ENCODE assay signal across 22 cellular contexts in the genomic region with DNA sequence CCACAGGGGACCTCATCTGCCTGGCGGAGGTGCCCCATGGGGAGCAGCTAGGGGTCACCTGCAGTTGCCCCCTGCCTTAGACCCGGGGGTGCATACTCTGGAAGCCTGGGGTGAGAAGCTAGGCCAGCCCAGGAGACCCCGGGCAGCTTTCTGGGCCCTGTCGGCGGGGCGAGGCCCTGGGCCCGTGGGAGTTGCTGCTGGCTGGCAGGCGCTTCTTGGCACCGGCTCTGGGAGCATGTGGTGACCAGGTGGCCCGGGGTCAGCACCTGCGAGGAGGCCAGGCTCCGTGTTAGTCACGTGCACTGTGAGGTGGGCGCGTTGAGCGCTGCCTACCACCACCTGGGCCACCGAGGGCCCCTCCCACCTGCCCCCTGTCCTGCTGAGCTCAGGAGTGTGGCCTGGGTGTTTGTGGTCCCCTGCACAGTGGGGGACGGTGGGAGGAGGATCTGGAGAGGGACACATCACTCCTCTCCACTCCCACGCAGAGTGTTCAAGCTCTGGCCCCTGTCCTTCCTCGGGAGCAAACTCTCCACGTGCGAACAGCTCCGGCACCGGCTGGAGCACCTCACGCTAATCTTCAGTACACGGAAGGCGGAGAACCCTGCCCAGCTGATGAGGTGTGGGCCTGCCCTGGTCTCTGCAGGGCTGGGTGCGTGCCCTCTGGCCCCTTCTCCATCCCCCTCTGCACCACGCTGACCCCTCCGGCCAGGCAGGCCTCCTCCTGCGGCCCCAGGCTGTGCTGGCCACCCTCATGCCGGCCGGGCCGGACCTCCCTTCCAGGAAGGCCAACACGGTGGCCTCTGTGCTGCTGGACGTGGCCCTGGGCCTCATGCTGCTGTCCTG. TPM values are rescaled to one million over a fixed set of nuclear protein-coding genes. Genes with fewer than 3 reads are reported as not detected.
DNase-seq lines count a peak whose midpoint lies in the region; ATAC-seq, FAIRE-seq and TF ChIP-seq lines count a peak whose summit lies in the region.
"Had no signal": no experiment of that assay in that cellular context is flagged by ENCODE, and none has a peak within 500 bp of the region (broad histone marks: within the 10 kb centered on the region; RNA-seq: fewer than 3 reads in every experiment).

No MANE protein-coding gene starts in this region.

- H3K4me2 ChIP-seq in BLaER1: peak overlapping the region; percentile 84
- no peak overlapping the region for H3K4me2 ChIP-seq in IMR-90 (ENCODE audit: low read depth, low read length)
- H3K4me2 ChIP-seq in neuronal stem cell (ENCODE audit: insufficient read depth, low read length, poor library complexity, severe bottlenecking): no peak overlapping the region
- H3K4me2 ChIP-seq: KMS-11 had no signal

- CTCF ChIA-PET in IMR-90 (lab: Yijun Ruan, JAX): no interaction called here

- H2BK120ac ChIP-seq in IMR-90 (ENCODE audit: low read depth, low read length) (no peak overlapping the region), neuronal stem cell (ENCODE audit: low read depth, low read length) (no peak overlapping the region)

- H2AFZ ChIP-seq in IMR-90 (replicated peaks; ENCODE audit: low read length, poor library complexity) (peak overlapping the region; percentile 63), neuronal stem cell (ENCODE audit: low read length) (no peak overlapping the region)

- H4K91ac ChIP-seq in IMR-90 (ENCODE audit: insufficient read depth, low read depth, low read length) (no peak overlapping the region), neuronal stem cell (ENCODE audit: low read depth, low read length, poor library complexity) (no peak overlapping the region)

- dilution Hi-C loops in IMR-90 (cut with HindIII; ENCODE audit: low sequenced_read_pairs, unreplicated experiment): no loop called here

- H3K9me3 ChIP-seq in BLaER1 (no peaks in the 10 kb centered on the region), IMR-90 (ENCODE audit: control insufficient read depth, insufficient read depth, low read length) (no peaks in the 10 kb centered on the region), NT2/D1 (ENCODE audit: insufficient read depth, low read length) (no peaks in the 10 kb centered on the region), neuronal stem cell (replicated peaks in 1 of 2; ENCODE audit: control insufficient read depth in 2 of 2, insufficient read depth in 1 of 2, low read depth in 1 of 2, low read length in 2 of 2) (no peaks in the 10 kb centered on the region), thyroid gland (no peaks in the 10 kb centered on the region)
- H3K9me3 ChIP-seq: HAP-1 had no signal

- BruUV-seq in IMR-90 (replicated peaks; lab: Mats Ljungman, UMichigan): no TSS peak

- no peak for ATAC-seq in IMR-90 (ENCODE audit: low read depth)
- no peak for ATAC-seq in HG02642 (IDR thresholded peaks at IDR 0.05; ENCODE audit: poor library complexity, unreplicated experiment)

- H3K79me1 ChIP-seq in IMR-90 (ENCODE audit: low read depth in 1 of 2, low read length in 2 of 2) (peaks cover 3 to 25% of the 10 kb centered on the region in 2 experiments; a peak in 2 of 4 replicates), neuronal stem cell (ENCODE audit: low read depth, low read length) (peaks cover 24% of the 10 kb centered on the region)

- peak overlapping the region; percentile 37 for H2AK9ac ChIP-seq in IMR-90 (replicated peaks; ENCODE audit: low read depth, low read length, poor library complexity)

- POLR2A ChIA-PET in IMR-90 (lab: Charles Lee; ENCODE audit: unreplicated experiment): no interaction called here

- intact Hi-C loops in IMR-90 (cut with micrococcal nuclease) (no loop called here), thyroid gland (cut with DNase I) (no loop called here)

- H2BK20ac ChIP-seq in IMR-90 (ENCODE audit: low read depth, low read length): no peak overlapping the region

- H2BK5ac ChIP-seq in IMR-90 (ENCODE audit: low read depth, low read length, poor library complexity, severe bottlenecking) (no peak overlapping the region), neuronal stem cell (ENCODE audit: low read length) (no peak overlapping the region)

- in situ Hi-C loops in IMR-90 (cut with MboI; ENCODE audit: low sequenced_read_pairs): no loop called here

- H3K14ac ChIP-seq in IMR-90 (replicated peaks; ENCODE audit: low read depth, low read length) (no peak overlapping the region), neuronal stem cell (ENCODE audit: low read length) (peak overlapping the region; percentile 8)

- H4K8ac ChIP-seq in IMR-90 (ENCODE audit: low read depth in 2 of 2, low read length in 2 of 2) (no peak overlapping the region), neuronal stem cell (ENCODE audit: low read depth, low read length) (peak overlapping the region; percentile 72)

- H3K27me3 ChIP-seq in BLaER1: no peaks in the 10 kb centered on the region
- H3K27me3 ChIP-seq in IMR-90 (ENCODE audit: control insufficient read depth, insufficient read depth, low read length): no peaks in the 10 kb centered on the region
- no peaks in the 10 kb centered on the region for H3K27me3 ChIP-seq in NT2/D1 (ENCODE audit: insufficient read depth, insufficient read length)
- H3K27me3 ChIP-seq in neuronal stem cell (ENCODE audit: control insufficient read depth in 3 of 3, insufficient read depth in 3 of 3, low read depth in 1 of 3, low read length in 3 of 3): no peaks in the 10 kb centered on the region
- no peaks in the 10 kb centered on the region for H3K27me3 ChIP-seq in thyroid gland

- H3K23ac ChIP-seq in IMR-90 (ENCODE audit: low read depth, low read length) (no peak overlapping the region), neuronal stem cell (ENCODE audit: low read depth, low read length, poor library complexity) (no peak overlapping the region)

- 92% methylated on average over 12 of the region's 36 CpGs; no CpG with 5 or more reads in 1 of the 2 experiments for WGBS in IMR-90 (ENCODE audit: extremely low coverage in 2 of 2, insufficient read length in 1 of 2), 2 experiments
- WGBS in neuronal stem cell (ENCODE audit: extremely low coverage in 2 of 2, insufficient read length in 2 of 2, insufficient replicate concordance in 1 of 2), 2 donors: no CpG with 5 or more reads among the region's 36 CpGs
- 87 to 90% methylated on average over 19 to 22 of the region's 36 CpGs for WGBS in thyroid gland, 2 donors

- peaks cover 54% of the 10 kb centered on the region for H4K20me1 ChIP-seq in BLaER1
- H4K20me1 ChIP-seq in IMR-90 (ENCODE audit: insufficient read depth, low read length): peaks cover 2% of the 10 kb centered on the region

- no peak for DNase-seq in IMR-90
- DNase-seq in NT2/D1 (ENCODE audit: low read depth, low spot score): no peak
- no peak for DNase-seq in neuronal stem cell (ENCODE audit: low spot score)
- no peak for DNase-seq in thyroid gland
- DNase-seq in H54 (ENCODE audit: insufficient read length, low spot score): no peak
- DNase-seq: 8988T; C1 segment of cervical spinal cord; CD4-positive, CD25-positive, alpha-beta regulatory T cell; CD8-positive, alpha-beta memory T cell; COR-L47; GDM1 had no signal

- H3K4me1 ChIP-seq in BLaER1 (peaks cover 85% of the 10 kb centered on the region), IMR-90 (ENCODE audit: control insufficient read depth, insufficient read depth, low read length) (peaks cover 4% of the 10 kb centered on the region), NT2/D1 (ENCODE audit: insufficient read depth, insufficient read length) (peaks cover 20% of the 10 kb centered on the region), neuronal stem cell (ENCODE audit: control insufficient read depth in 2 of 2, insufficient read depth in 1 of 2, low read depth in 1 of 2, low read length in 2 of 2) (peaks cover 0 to 2% of the 10 kb centered on the region in 2 donors), thyroid gland (peaks cover 2 to 3% of the 10 kb centered on the region in 2 donors)
- H3K4me1 ChIP-seq: HAP-1 had no signal

- TF ChIP-seq POLR2A in IMR-90 (IDR thresholded peaks at IDR 0.05; ENCODE audit: low read depth, low read length): no peak
- TF ChIP-seq POLR2A in thyroid gland (IDR thresholded peaks at IDR 0.05): no peak
- no peak for TF ChIP-seq POLR2A in H54 (IDR thresholded peaks at IDR 0.05; ENCODE audit: low read depth, low read length)

- H3K56ac ChIP-seq in IMR-90 (ENCODE audit: extremely low read depth, insufficient read depth, low read length): no peak overlapping the region

- H3K9ac ChIP-seq in BLaER1 (peak overlapping the region; percentile 76), IMR-90 (ENCODE audit: low read depth, low read length) (no peak overlapping the region), NT2/D1 (ENCODE audit: insufficient read length, low read depth) (peak overlapping the region; percentile 61), neuronal stem cell (ENCODE audit: low read depth, low read length, poor library complexity) (peak overlapping the region; percentile 70)
- H3K9ac ChIP-seq: KMS-11 had no signal

- no peak for TF ChIP-seq RAD21 in IMR-90 (IDR thresholded peaks at IDR 0.05; ENCODE audit: low read length)

- no peak for FAIRE-seq in H54 (lab: Jason Lieb, UNC)
- FAIRE-seq: D721Med, GM12892, GM18507, H1 had no signal

- H3K9me1 ChIP-seq in IMR-90 (ENCODE audit: insufficient read depth, low read length): no peaks in the 10 kb centered on the region

- H2AK5ac ChIP-seq in IMR-90 (ENCODE audit: low read depth, low read length) (no peak overlapping the region), neuronal stem cell (ENCODE audit: low read depth, low read length) (no peak overlapping the region)

- H3K27ac ChIP-seq in BLaER1: peak overlapping the region; percentile 84
- H3K27ac ChIP-seq in IMR-90 (ENCODE audit: insufficient read depth, low read length): no peak overlapping the region
- no peak overlapping the region for H3K27ac ChIP-seq in neuronal stem cell (replicated peaks; ENCODE audit: low read length)
- H3K27ac ChIP-seq in thyroid gland: no peak overlapping the region
- H3K27ac ChIP-seq: HL-60, KMS-11 had no signal

- TF ChIP-seq CTCF in IMR-90 (conservative IDR thresholded peaks at IDR 0.05; ENCODE audit: low read depth, low read length) (no peak), thyroid gland (IDR thresholded peaks at IDR 0.05) (no peak)

- H3K4ac ChIP-seq in IMR-90 (ENCODE audit: low read depth, low read length) (no peak overlapping the region), neuronal stem cell (ENCODE audit: low read length) (no peak overlapping the region)

- H3K4me3 ChIP-seq in BLaER1 (peak overlapping the region; percentile 20; the same call in 1 of the 2 replicates), IMR-90 (ENCODE audit: insufficient read depth, low read depth, low read length) (no peak overlapping the region), NT2/D1 (ENCODE audit: insufficient read length, low read depth) (no peak overlapping the region), neuronal stem cell (ENCODE audit: low read length in 2 of 2) (peak overlapping the region in 1 of 2 donors; percentile 12), thyroid gland (replicated peaks in 1 of 3) (no peak overlapping the region)
- H3K4me3 ChIP-seq: HAP-1 had no signal

- no peak overlapping the region for H3K18ac ChIP-seq in IMR-90 (ENCODE audit: low read depth, low read length)
- H3K18ac ChIP-seq in neuronal stem cell (ENCODE audit: low read length): no peak overlapping the region

- no peak overlapping the region for H4K5ac ChIP-seq in IMR-90 (ENCODE audit: low read depth, low read length)

- H2BK15ac ChIP-seq in IMR-90 (ENCODE audit: low read depth, low read length) (no peak overlapping the region), neuronal stem cell (ENCODE audit: low read length) (no peak overlapping the region)

- H3K36me3 ChIP-seq in BLaER1 (peaks cover 46% of the 10 kb centered on the region), IMR-90 (ENCODE audit: control insufficient read depth, insufficient read depth, low read length) (peaks cover 12% of the 10 kb centered on the region; the same call in 1 of the 2 replicates), NT2/D1 (ENCODE audit: insufficient read depth, insufficient read length, low read length) (peaks cover 68% of the 10 kb centered on the region), neuronal stem cell (replicated peaks in 1 of 2; ENCODE audit: control insufficient read depth in 2 of 2, insufficient read depth in 2 of 2, low read length in 2 of 2) (peaks cover 19 to 42% of the 10 kb centered on the region in 2 donors), thyroid gland (peaks cover 15 to 23% of the 10 kb centered on the region in 2 donors)

- peak overlapping the region; percentile 84 for H2BK12ac ChIP-seq in neuronal stem cell (ENCODE audit: low read length)

RNA-seq across cellular contexts. Expression of a gene that starts 5.8 kb away (rescaled TPM):
- total RNA-seq in IMR-90 (2012; rRNA removed) (5.9 and 7.2 TPM in 2 replicates), thyroid gland (100 to 1,000 TPM in 3 of 4 donors, 10 to 100 TPM in 1; 69.6 to 125 (median 108) TPM)
- 36.8 and 40.5 TPM in 2 replicates for polyA plus RNA-seq in IMR-90 (2012; rRNA removed)
- 16.5 and 38.0 TPM in 2 replicates for polyA plus RNA-seq in IMR-90 (2012; cell fraction: cytosol; rRNA removed)
- 111 and 325 TPM in 2 replicates for polyA plus RNA-seq in IMR-90 (2012; cell fraction: nucleus; rRNA removed; ENCODE audit: low replicate concordance)
- polyA plus RNA-seq in neuronal stem cell (2013, experiment 1 of 2): 23.9 TPM
- 22.8 TPM for polyA plus RNA-seq in neuronal stem cell (2013, experiment 2 of 2)

RNA-seq across cellular contexts. Expression of a gene that starts 8.8 kb away (rescaled TPM):
- total RNA-seq in IMR-90 (2012; rRNA removed): 0.56 and 0.72 TPM in 2 replicates
- 0.65 and 0.84 TPM in 2 replicates for polyA plus RNA-seq in IMR-90 (2012; rRNA removed)
- polyA plus RNA-seq in IMR-90 (2012; cell fraction: cytosol; rRNA removed): 0.76 and 1.4 TPM in 2 replicates
- 1.3 and 2.4 TPM in 2 replicates for polyA plus RNA-seq in IMR-90 (2012; cell fraction: nucleus; rRNA removed; ENCODE audit: low replicate concordance)
- 0.04 TPM for polyA plus RNA-seq in neuronal stem cell (2013, experiment 1 of 2)
- 0.04 TPM for polyA plus RNA-seq in neuronal stem cell (2013, experiment 2 of 2)
- under 1 TPM in 3 of 4 donors, not detected in 1; 0.63 to 0.81 (median 0.67) TPM for total RNA-seq in thyroid gland

RNA-seq across cellular contexts. Expression of a gene that starts 14.3 kb away (rescaled TPM):
- total RNA-seq in IMR-90 (2012; rRNA removed): 6.8 and 6.9 TPM in 2 replicates
- 13.7 and 15.3 TPM in 2 replicates for polyA plus RNA-seq in IMR-90 (2012; rRNA removed)
- 11.0 and 21.8 TPM in 2 replicates for polyA plus RNA-seq in IMR-90 (2012; cell fraction: cytosol; rRNA removed)
- 26.4 and 67.6 TPM in 2 replicates for polyA plus RNA-seq in IMR-90 (2012; cell fraction: nucleus; rRNA removed; ENCODE audit: low replicate concordance)
- polyA plus RNA-seq in neuronal stem cell (2013, experiment 1 of 2): 20.5 TPM
- 19.4 TPM for polyA plus RNA-seq in neuronal stem cell (2013, experiment 2 of 2)
- total RNA-seq in thyroid gland: 10 to 100 TPM; 17.7 to 24.4 (median 18.4) TPM

RNA-seq across cellular contexts. Expression of a gene that starts 15.4 kb away (rescaled TPM):
- not detected in 2 replicates for total RNA-seq in IMR-90 (2012; rRNA removed)
- polyA plus RNA-seq in IMR-90 (2012; rRNA removed): not detected in 2 replicates
- polyA plus RNA-seq in IMR-90 (2012; cell fraction: cytosol; rRNA removed): not detected in 2 replicates
- 0.05 and 0.09 TPM in 2 replicates for polyA plus RNA-seq in IMR-90 (2012; cell fraction: nucleus; rRNA removed; ENCODE audit: low replicate concordance)
- polyA plus RNA-seq in neuronal stem cell (2013, experiment 1 of 2): 0.17 TPM
- polyA plus RNA-seq in neuronal stem cell (2013, experiment 2 of 2): 0.21 TPM
- total RNA-seq in thyroid gland: not detected
- total RNA-seq: A673; CD4-positive, CD25-positive, alpha-beta regulatory T cell; CD8-positive, alpha-beta memory T cell had no signal
- polyA plus RNA-seq: AG04450; CD4-positive, CD25-positive, alpha-beta regulatory T cell; CD8-positive, alpha-beta memory T cell had no signal

RNA-seq across cellular contexts. Expression of a gene that starts 48.1 kb away (rescaled TPM):
- 9.3 and 11.4 TPM in 2 replicates for total RNA-seq in IMR-90 (2012; rRNA removed)
- polyA plus RNA-seq in IMR-90 (2012; rRNA removed): 24.3 and 36.0 TPM in 2 replicates
- 13.9 and 31.3 TPM in 2 replicates for polyA plus RNA-seq in IMR-90 (2012; cell fraction: cytosol; rRNA removed)
- 73.5 and 220 TPM in 2 replicates for polyA plus RNA-seq in IMR-90 (2012; cell fraction: nucleus; rRNA removed; ENCODE audit: low replicate concordance)
- 19.7 TPM for polyA plus RNA-seq in neuronal stem cell (2013, experiment 1 of 2)
- 19.6 TPM for polyA plus RNA-seq in neuronal stem cell (2013, experiment 2 of 2)
- total RNA-seq in thyroid gland: 10 to 100 TPM; 19.6 to 42.6 (median 29.0) TPM
